Comparison of ENCODE assay signal across 8 cellular contexts in genomic region chr1:145927073-145927886, GRCh38. TPM values are rescaled to one million over a fixed set of nuclear protein-coding genes. Genes with fewer than 3 reads are reported as not detected.
A peak's percentile ranks its signal among the peaks of the same experiment; 100 is the strongest.
DNase-seq lines count a peak whose midpoint lies in the region; TF ChIP-seq lines count a peak whose summit lies in the region.

TSS of gene RBM8A (minus strand) at chr1:145927484. CDS start at chr1:145927426, 58 bp downstream.

- peak within 1 kb of the TSS; percentile 58 for H2AFZ ChIP-seq in neural cell (ENCODE audit: low read depth, low read length)

- H3K27me3 ChIP-seq in HAP-1 (ENCODE audit: low read depth) (no peaks in the 10 kb centered on the region), MG63 (no peaks in the 10 kb centered on the region), neural cell (ENCODE audit: insufficient read depth, low read depth, low read length) (no peaks in the 10 kb centered on the region), stomach smooth muscle (ENCODE audit: control insufficient read depth in 1 of 2, insufficient read depth in 2 of 2, low read length in 2 of 2) (no peaks in the 10 kb centered on the region)

- peaks cover 11% of the 10 kb centered on the region for H3K4me1 ChIP-seq in HAP-1
- peaks cover 17% of the 10 kb centered on the region for H3K4me1 ChIP-seq in stomach smooth muscle (ENCODE audit: control insufficient read depth, insufficient read depth, low read length)

- H3K9ac ChIP-seq in neural cell (ENCODE audit: low read length) = peak within 1 kb of the TSS; percentile 84
- peak within 1 kb of the TSS; percentile 97 to 98 for H3K9ac ChIP-seq in stomach smooth muscle (ENCODE audit: low read length in 2 of 2)

- in situ Hi-C loops in HAP-1 (cut with MboI; ENCODE audit: low sequenced_read_pairs) = loop anchor here (5.0 kb wide), 1 partner anchor 35 kb away; the partner anchor contains the start of genes ANKRD34A and POLR3GL

- H3K79me2 ChIP-seq in neural cell (replicated peaks; ENCODE audit: insufficient read depth, low read length) = peaks cover 11% of the 10 kb centered on the region

- no peaks in the 10 kb centered on the region for H3K9me2 ChIP-seq in neural cell (ENCODE audit: insufficient read depth, low read length)

- TF ChIP-seq CTCF in fibroblast of villous mesenchyme (IDR thresholded peaks at IDR 0.05; ENCODE audit: insufficient read depth, low read depth, low read length) = peak; percentile 72
- peak; percentile 95 for TF ChIP-seq CTCF in neural cell (IDR thresholded peaks at IDR 0.05; ENCODE audit: poor library complexity, severe bottlenecking)

- H3K4me3 ChIP-seq in HAP-1 (peak within 1 kb of the TSS; percentile 78), MG63 (peak within 1 kb of the TSS; percentile 73), fibroblast of villous mesenchyme (ENCODE audit: low read depth, low read length) (peak within 1 kb of the TSS; percentile 88), neural cell (ENCODE audit: low read length) (peak within 1 kb of the TSS; percentile 70), stomach smooth muscle (ENCODE audit: low read length in 2 of 2) (peak within 1 kb of the TSS; percentile 89 to 90)

- H3K27ac ChIP-seq in neural cell (ENCODE audit: low read length) = peak within 1 kb of the TSS; percentile 97
- H3K27ac ChIP-seq in stomach smooth muscle (ENCODE audit: low read length) = peak within 1 kb of the TSS; percentile 96

- H3K4me2 ChIP-seq in neural cell (ENCODE audit: low read length) = peak within 1 kb of the TSS; percentile 93

- H3K36me3 ChIP-seq in HAP-1 (replicated peaks) (peaks cover 12% of the 10 kb centered on the region), MG63 (peaks cover 27% of the 10 kb centered on the region), neural cell (ENCODE audit: insufficient read depth, low read length) (no peaks in the 10 kb centered on the region), stomach smooth muscle (ENCODE audit: control insufficient read depth in 2 of 2, insufficient read depth in 2 of 2, low read length in 2 of 2) (peaks cover 2 to 7% of the 10 kb centered on the region in 2 donors)

- TF ChIP-seq RAD21 in neural cell (conservative IDR thresholded peaks at IDR 0.05) = peak; percentile 65

- H3F3A ChIP-seq in neural cell (ENCODE audit: insufficient read depth, low read length, poor library complexity, severe bottlenecking) = no peaks in the 10 kb centered on the region

- H3K9me3 ChIP-seq in HAP-1 (no peaks in the 10 kb centered on the region), MG63 (no peaks in the 10 kb centered on the region), neural cell (ENCODE audit: low read length) (no peaks in the 10 kb centered on the region), stomach smooth muscle (ENCODE audit: control insufficient read depth in 2 of 2, low read length in 2 of 2) (no peaks in the 10 kb centered on the region)

- DNase-seq in GF-D8 (lab: John Stamatoyannopoulos, UW) (peak; percentile 96), HAP-1 (ENCODE audit: low spot score in 2 of 2) (peak; percentile 96), MG63 (peak; percentile 95), SHP77 treated with DMSO at 0.1 percent for 48 hours (lab: John Stamatoyannopoulos, UW) (peak; percentile 100), fibroblast of villous mesenchyme (ENCODE audit: low read depth) (peak; percentile 99)
- DNase-seq in activated effector memory CD4-positive, alpha-beta T cell treated with anti-CD3 and anti-CD28 coated beads, Interleukin-2, amount 50 U/mL, for 16 hours = peak; percentile 97

- peak; percentile 67 for TF ChIP-seq EP300 in neural cell (conservative IDR thresholded peaks at IDR 0.05; ENCODE audit: poor library complexity, severe bottlenecking)

- no peaks in the 10 kb centered on the region for H4K20me1 ChIP-seq in neural cell (ENCODE audit: insufficient read depth)

TF ChIP-seq in neural cell, 6 proteins besides CTCF, POLR2A, EP300 and RAD21:
- TF ChIP-seq, protein P1, sequence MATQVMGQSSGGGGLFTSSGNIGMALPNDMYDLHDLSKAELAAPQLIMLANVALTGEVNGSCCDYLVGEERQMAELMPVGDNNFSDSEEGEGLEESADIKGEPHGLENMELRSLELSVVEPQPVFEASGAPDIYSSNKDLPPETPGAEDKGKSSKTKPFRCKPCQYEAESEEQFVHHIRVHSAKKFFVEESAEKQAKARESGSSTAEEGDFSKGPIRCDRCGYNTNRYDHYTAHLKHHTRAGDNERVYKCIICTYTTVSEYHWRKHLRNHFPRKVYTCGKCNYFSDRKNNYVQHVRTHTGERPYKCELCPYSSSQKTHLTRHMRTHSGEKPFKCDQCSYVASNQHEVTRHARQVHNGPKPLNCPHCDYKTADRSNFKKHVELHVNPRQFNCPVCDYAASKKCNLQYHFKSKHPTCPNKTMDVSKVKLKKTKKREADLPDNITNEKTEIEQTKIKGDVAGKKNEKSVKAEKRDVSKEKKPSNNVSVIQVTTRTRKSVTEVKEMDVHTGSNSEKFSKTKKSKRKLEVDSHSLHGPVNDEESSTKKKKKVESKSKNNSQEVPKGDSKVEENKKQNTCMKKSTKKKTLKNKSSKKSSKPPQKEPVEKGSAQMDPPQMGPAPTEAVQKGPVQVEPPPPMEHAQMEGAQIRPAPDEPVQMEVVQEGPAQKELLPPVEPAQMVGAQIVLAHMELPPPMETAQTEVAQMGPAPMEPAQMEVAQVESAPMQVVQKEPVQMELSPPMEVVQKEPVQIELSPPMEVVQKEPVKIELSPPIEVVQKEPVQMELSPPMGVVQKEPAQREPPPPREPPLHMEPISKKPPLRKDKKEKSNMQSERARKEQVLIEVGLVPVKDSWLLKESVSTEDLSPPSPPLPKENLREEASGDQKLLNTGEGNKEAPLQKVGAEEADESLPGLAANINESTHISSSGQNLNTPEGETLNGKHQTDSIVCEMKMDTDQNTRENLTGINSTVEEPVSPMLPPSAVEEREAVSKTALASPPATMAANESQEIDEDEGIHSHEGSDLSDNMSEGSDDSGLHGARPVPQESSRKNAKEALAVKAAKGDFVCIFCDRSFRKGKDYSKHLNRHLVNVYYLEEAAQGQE (IDR thresholded peaks at IDR 0.05; ENCODE audit: borderline replicate concordance) = peak; percentile 92
- TF ChIP-seq POLR2AphosphoS5 (IDR thresholded peaks at IDR 0.05) (peak; percentile 97), SMC3 (conservative IDR thresholded peaks at IDR 0.05; ENCODE audit: poor library complexity) (peak; percentile 77), EZH2 (IDR thresholded peaks at IDR 0.05; ENCODE audit: borderline replicate concordance, insufficient read depth, low read length, poor library complexity, severe bottlenecking) (no peak), TAF1 (IDR thresholded peaks at IDR 0.05; ENCODE audit: low read depth) (peak; percentile 92), MXI1 (conservative IDR thresholded peaks at IDR 0.05; ENCODE audit: poor library complexity, severe bottlenecking) (peak; percentile 96)

RNA-seq across cellular contexts. Expression of gene RBM8A, which starts in this region (rescaled TPM):
- 52.3 and 69.3 TPM in 2 replicates for total RNA-seq in MG63 (2014; rRNA removed; shearing (Covaris generic); ENCODE audit: low replicate concordance)
- 58.0 and 76.9 TPM in 2 replicates for total RNA-seq in fibroblast of villous mesenchyme
- 301 and 366 TPM in 2 replicates for polyA plus RNA-seq in neural cell
- polyA minus RNA-seq in neural cell = 194 and 274 TPM in 2 replicates

Comparison
In these comparisons a context has a peak if more than half of its experiments do, and no peak if none do; other contexts are left out.
1. Peak in every context shown above with its lines: DNase-seq, H3K4me3 ChIP-seq and H3K27ac ChIP-seq.